In genomic region chr7:28931565-28931964, GRCh38 we compare ENCODE assay signal across 27 cellular contexts.
"Had no signal": no experiment of that assay in that cellular context is flagged by ENCODE, and none has a peak within 500 bp of the region (broad histone marks: within the 10 kb centered on the region; RNA-seq: fewer than 3 reads in every experiment).

No MANE protein-coding gene starts in this region.

- H3K27me3 ChIP-seq: stomach, suprapubic skin, testis, thyroid gland, transverse colon, upper lobe of left lung, upper lobe of right lung, uterus, vagina had no signal

- H3K9me3 ChIP-seq: stomach, suprapubic skin, testis, thoracic aorta, thyroid gland, tibial artery, tibial nerve, transverse colon, upper lobe of left lung, upper lobe of right lung, uterus, vagina had no signal

- H3K27ac ChIP-seq: stomach, suprapubic skin, testis, thoracic aorta, thyroid gland, tibial artery, tibial nerve, transverse colon, upper lobe of left lung, upper lobe of right lung, uterus, vagina had no signal

- H3K4me1 ChIP-seq: uterus, vagina had no signal

- DNase-seq: stimulated activated CD4-positive, alpha-beta T cell treated with anti-CD3 and anti-CD28 coated beads, Interleukin-2, amount 100 ng/mL, for 48 hours; stimulated activated CD4-positive, alpha-beta T cell treated with anti-CD3 and anti-CD28 coated beads, Interleukin-4, amount 100 ng/mL, for 1 hour; stimulated activated CD4-positive, alpha-beta T cell treated with anti-CD3 and anti-CD28 coated beads, Interleukin-4, amount 100 ng/mL, for 24 hours; stimulated activated CD4-positive, alpha-beta T cell treated with anti-CD3 and anti-CD28 coated beads, Interleukin-4, amount 100 ng/mL, for 4 hours; stimulated activated CD8-positive, alpha-beta memory T cell treated with anti-CD3 and anti-CD28 coated beads, Interleukin-4, amount 100 ng/mL, for 48 hours; stimulated activated naive B cell treated with anti-CD40 and anti-IgM and Interleukin-4, amounts not matched to agents 10 μg/mL and 1 μg/mL and 100 μg/mL, for 72 hours; stimulated activated naive CD4-positive, alpha-beta T cell; stimulated activated naive CD4-positive, alpha-beta T cell treated with Interleukin-2 at 50 U/mL for 16 hours; stimulated activated naive CD8-positive, alpha-beta T cell treated with anti-CD3 and anti-CD28 coated beads, Interleukin-15, amount 100 ng/mL, for 72 hours; stimulated activated naive CD8-positive, alpha-beta T cell treated with anti-CD3 and anti-CD28 coated beads, Interleukin-15, Interleukin-2, amounts not matched to agents 100 U/mL and 50 U/mL, for 24 hours; stomach; substantia nigra; testis; thyroid gland; tibial artery; transverse colon; trophoblast cell; upper lobe of left lung; upper lobe of right lung; uterus had no signal

- H3K4me3 ChIP-seq: stomach, suprapubic skin, testis, thoracic aorta, thyroid gland, tibial artery, tibial nerve, transverse colon, upper lobe of left lung, upper lobe of right lung, uterus, vagina had no signal

- ATAC-seq: stimulated activated effector memory CD8-positive, alpha-beta T cell treated with anti-CD3 and anti-CD28 coated beads, Interleukin-12 subunit alpha, Interleukin-12 subunit beta, amount 100 ng/mL, for 72 hours; stimulated activated memory B cell treated with anti-CD40 and anti-IgM and Interleukin-4, amounts not matched to agents 10 μg/mL and 1 μg/mL and 100 μg/mL, for 72 hours; stimulated activated naive B cell treated with anti-CD40 and anti-IgM and Interleukin-4, amounts not matched to agents 10 μg/mL and 1 μg/mL and 100 μg/mL, for 72 hours; stimulated activated naive CD8-positive, alpha-beta T cell treated with anti-CD3 and anti-CD28 coated beads, Interleukin-15, amount 100 ng/mL, for 72 hours; stimulated activated naive CD8-positive, alpha-beta T cell treated with anti-CD3 and anti-CD28 coated beads, Interleukin-15, Interleukin-2, amounts not matched to agents 100 U/mL and 50 U/mL, for 24 hours; upper lobe of right lung had no signal

- FAIRE-seq: urothelium cell line had no signal

- H3K36me3 ChIP-seq: stomach, suprapubic skin, thoracic aorta, thyroid gland, tibial artery, tibial nerve, transverse colon, upper lobe of left lung, upper lobe of right lung, uterus, vagina had no signal
